ENCODE assay signal across 20 cellular contexts in the genomic region with DNA sequence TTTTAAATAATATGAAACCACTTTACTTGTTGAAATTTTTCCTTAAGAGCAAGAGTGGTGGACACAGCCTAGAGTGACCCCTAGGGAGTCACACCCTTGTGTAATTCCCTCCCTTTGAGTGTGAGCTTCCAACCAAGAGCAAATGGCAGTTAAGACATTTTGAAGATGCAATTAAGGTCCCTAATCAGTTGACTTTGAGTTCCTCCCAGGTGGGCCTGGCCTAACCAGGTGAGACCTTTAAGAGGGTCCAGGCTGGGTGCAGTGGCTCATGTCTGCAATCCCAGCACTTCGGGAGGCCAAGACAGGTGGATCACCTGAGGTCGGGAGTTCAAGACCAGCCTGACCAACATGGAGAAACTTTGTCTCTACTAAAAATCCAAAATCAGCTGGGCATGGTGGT.
DNase-seq lines count a peak whose midpoint lies in the region; ATAC-seq and TF ChIP-seq lines count a peak whose summit lies in the region.
"Had no signal": no experiment of that assay in that cellular context is flagged by ENCODE, and none has a peak within 500 bp of the region (broad histone marks: within the 10 kb centered on the region; RNA-seq: fewer than 3 reads in every experiment).

No MANE protein-coding gene starts in this region.

- peaks cover 0 to 3% (median 2%) of the 10 kb centered on the region in 3 donors for H3K27me3 Mint-ChIP-seq in CD14-positive monocyte (ENCODE audit: low read depth in 3 of 3)
- H3K27me3 Mint-ChIP-seq: B cell had no signal

- intact Hi-C loops in CD14-positive monocyte (cut with micrococcal nuclease) (loop anchor here in 1 of 2 donors (5.0 kb wide), 1 partner anchor 102 kb away; no protein-coding TSS in a partner anchor), ascending aorta (cut with DNase I) (loop anchor here (5.0 to 10.0 kb wide), 2 partner anchors 142 to 1540 kb away; a partner anchor contains a TSS), Right ventricle myocardium superior (cut with DNase I) (no loop called here)

- no peak overlapping the region for H3K4me3 Mint-ChIP-seq in CD14-positive monocyte
- H3K4me3 Mint-ChIP-seq: B cell; CD4-positive, alpha-beta T cell; CD8-positive, alpha-beta memory T cell had no signal

- H3K27ac ChIP-seq in BLaER1 treated with 17β-estradiol and CSF1 and Interleukin-3, amounts not matched to agents 10 nM and 100 nM = peak overlapping the region; percentile 65 to 100 (median 95); a peak in 21 of 22 replicates
- H3K27ac ChIP-seq in ascending aorta = peak overlapping the region; percentile 90

- no peak for DNase-seq in CD14-positive monocyte (ENCODE audit: low spot score)
- no peak for DNase-seq in ascending aorta (ENCODE audit: low spot score in 2 of 2)
- no peak for DNase-seq in Right ventricle myocardium superior
- DNase-seq in GM10266 (ENCODE audit: extremely low spot score) = no peak
- no peak for DNase-seq in ACHN
- DNase-seq: 8988T; AML-193; C1 segment of cervical spinal cord; CD4-positive, alpha-beta T cell; CD8-positive, alpha-beta memory T cell; COR-L47; DMS 273 treated with DMSO at 0.1 percent for 48 hours; DMS153; DMS53; DMS79; DND-41; EL; GDM1 had no signal

- H3K4me1 ChIP-seq in BLaER1 treated with 17β-estradiol and CSF1 and Interleukin-3, amounts not matched to agents 10 nM and 100 nM = peaks cover 21 to 94% (median 65%) of the 10 kb centered on the region in 10 experiments
- H3K4me1 ChIP-seq in ascending aorta = peaks cover 20 to 62% of the 10 kb centered on the region in 2 donors

- H3K9ac ChIP-seq in BLaER1 treated with 17β-estradiol and CSF1 and Interleukin-3, amounts not matched to agents 10 nM and 100 nM = peak overlapping the region in 8 of 11 experiments; percentile 71 to 87 (median 81); a peak in 14 of 22 replicates

- TF ChIP-seq CTCF in CD14-positive monocyte (IDR thresholded peaks at IDR 0.05) (no peak), ascending aorta (IDR thresholded peaks at IDR 0.05) (no peak), GM10266 (IDR thresholded peaks at IDR 0.05; ENCODE audit: control insufficient read depth, insufficient read depth, low read depth, missing control alignments) (no peak)

- H3K4me2 ChIP-seq in BLaER1 treated with 17β-estradiol and CSF1 and Interleukin-3, amounts not matched to agents 10 nM and 100 nM = peak overlapping the region in 8 of 11 experiments; percentile 61 to 89 (median 78); a peak in 15 of 22 replicates

- no peaks in the 10 kb centered on the region for H3K27me3 ChIP-seq in BLaER1 treated with 17β-estradiol and CSF1 and Interleukin-3, amounts not matched to agents 10 nM and 100 nM
- no peaks in the 10 kb centered on the region for H3K27me3 ChIP-seq in ascending aorta

- H3K4me3 ChIP-seq in BLaER1 treated with 17β-estradiol and CSF1 and Interleukin-3, amounts not matched to agents 10 nM and 100 nM = no peak overlapping the region
- no peak overlapping the region for H3K4me3 ChIP-seq in ascending aorta

- no peaks in the 10 kb centered on the region for H4K20me1 ChIP-seq in BLaER1 treated with 17β-estradiol and CSF1 and Interleukin-3, amounts not matched to agents 10 nM and 100 nM

- no peak for ATAC-seq in Right ventricle myocardium superior (ENCODE audit: poor library complexity)

- H3K36me3 Mint-ChIP-seq in CD14-positive monocyte = peaks cover 6 to 11% of the 10 kb centered on the region in 2 donors
- H3K36me3 Mint-ChIP-seq: CD8-positive, alpha-beta memory T cell had no signal

- in situ Hi-C loops in ACHN (cut with HindIII; ENCODE audit: low pct_ligation_motif_present, low pct_unique_long_range_greater_than_20kb, low sequenced_read_pairs) = loop anchor here (25.0 kb wide), 1 partner anchor 173 kb away; no protein-coding TSS in a partner anchor

- peak overlapping the region; percentile 99 to 100 (median 99) for H3K27ac Mint-ChIP-seq in CD14-positive monocyte
- H3K27ac Mint-ChIP-seq: B cell; CD4-positive, alpha-beta T cell; CD8-positive, alpha-beta memory T cell had no signal

- peaks cover 0 to 8% (median 0%) of the 10 kb centered on the region in 11 experiments; a peak in 2 of 22 replicates for H3K36me3 ChIP-seq in BLaER1 treated with 17β-estradiol and CSF1 and Interleukin-3, amounts not matched to agents 10 nM and 100 nM
- H3K36me3 ChIP-seq in ascending aorta = no peaks in the 10 kb centered on the region

- peaks cover 0 to 28% (median 10%) of the 10 kb centered on the region in 11 experiments; a peak in 15 of 22 replicates for H3K9me3 ChIP-seq in BLaER1 treated with 17β-estradiol and CSF1 and Interleukin-3, amounts not matched to agents 10 nM and 100 nM (replicated peaks in 1 of 11)
- H3K9me3 ChIP-seq in ascending aorta = no peaks in the 10 kb centered on the region

- peaks cover 64% of the 10 kb centered on the region for H3K4me1 Mint-ChIP-seq in CD14-positive monocyte
- H3K4me1 Mint-ChIP-seq: CD8-positive, alpha-beta memory T cell had no signal

- H3K9me3 Mint-ChIP-seq in CD14-positive monocyte = peaks cover 0 to 8% (median 4%) of the 10 kb centered on the region in 7 donors
- H3K9me3 Mint-ChIP-seq: CD4-positive, alpha-beta T cell had no signal
